9 cellular contexts compared by ENCODE assay signal in genomic region chr12:25689996-25690501, GRCh38.
DNase-seq lines count a peak whose midpoint lies in the region; ATAC-seq and TF ChIP-seq lines count a peak whose summit lies in the region.
"Had no signal": no experiment of that assay in that cellular context is flagged by ENCODE, and none has a peak within 500 bp of the region (broad histone marks: within the 10 kb centered on the region; RNA-seq: fewer than 3 reads in every experiment).

No MANE protein-coding gene starts in this region.

- POLR2A ChIA-PET in MCF 10A (lab: Yijun Ruan, JAX) = interaction anchor here (0.6 to 0.8 kb wide), 2 partner anchors 84 to 154 kb away, joined by 3 to 4 read pairs; no protein-coding TSS in a partner anchor

- no peak for TF ChIP-seq POLR2A in uterus (IDR thresholded peaks at IDR 0.05)

- peaks cover 7% of the 10 kb centered on the region for H3K9me3 Mint-ChIP-seq in MCF 10A (ENCODE audit: unreplicated experiment)
- peaks cover 3 to 6% of the 10 kb centered on the region in 2 donors for H3K9me3 Mint-ChIP-seq in activated T-cell treated with anti-CD3 and anti-CD28 coated beads, Interleukin-2, amount 50 U/mL, for 72 hours

- no peak overlapping the region for H3K27ac ChIP-seq in uterus

- no peaks in the 10 kb centered on the region for H3K27me3 Mint-ChIP-seq in MCF 10A (ENCODE audit: insufficient read depth, unreplicated experiment)
- H3K27me3 Mint-ChIP-seq in activated T-cell treated with anti-CD3 and anti-CD28 coated beads, Interleukin-2, amount 50 U/mL, for 72 hours (ENCODE audit: low read depth) = no peaks in the 10 kb centered on the region
- H3K27me3 Mint-ChIP-seq: activated CD4-positive, alpha-beta memory T cell treated with anti-CD3 and anti-CD28 coated beads for 36 hours had no signal

- no peaks in the 10 kb centered on the region for H3K36me3 Mint-ChIP-seq in MCF 10A (ENCODE audit: insufficient read depth, unreplicated experiment)
- H3K36me3 Mint-ChIP-seq in activated T-cell treated with anti-CD3 and anti-CD28 coated beads, Interleukin-2, amount 50 U/mL, for 72 hours (ENCODE audit: insufficient read depth in 2 of 2) = no peaks in the 10 kb centered on the region
- H3K36me3 Mint-ChIP-seq: activated CD4-positive, alpha-beta memory T cell treated with anti-CD3 and anti-CD28 coated beads for 36 hours had no signal

- DNase-seq in AG20443 (ENCODE audit: low spot score) = peak; percentile 22
- DNase-seq in NCI-H1105 (lab: John Stamatoyannopoulos, UW) = peak; percentile 85
- DNase-seq in MCF 10A (ENCODE audit: unreplicated experiment) = peak; percentile 82
- peak; percentile 26 to 52 for DNase-seq in lung microvascular endothelial cell (ENCODE audit: low read depth in 2 of 2)
- no peak for DNase-seq in activated T-cell treated with anti-CD3 and anti-CD28 coated beads, Interleukin-2, amount 50 U/mL, for 72 hours
- no peak for DNase-seq in activated CD4-positive, alpha-beta T cell treated with anti-CD3 and anti-CD28 coated beads for 1 hour
- no peak for DNase-seq in stimulated activated naive CD4-positive, alpha-beta T cell treated with Interleukin-2 at 50 U/mL for 16 hours (lab: John Stamatoyannopoulos, UW)
- no peak for DNase-seq in uterus
- DNase-seq: activated CD4-positive, alpha-beta memory T cell treated with anti-CD3 and anti-CD28 coated beads for 36 hours had no signal

- H3K4me1 Mint-ChIP-seq in MCF 10A (ENCODE audit: insufficient read depth, unreplicated experiment) = peaks cover 26% of the 10 kb centered on the region
- no peaks in the 10 kb centered on the region for H3K4me1 Mint-ChIP-seq in activated T-cell treated with anti-CD3 and anti-CD28 coated beads, Interleukin-2, amount 50 U/mL, for 72 hours (ENCODE audit: low read depth)

- intact Hi-C loops in MCF 10A (cut with micrococcal nuclease) (no loop called here), uterus (cut with DNase I; ENCODE audit: low total_unique reads) (no loop called here)

- H3K4me3 ChIP-seq in uterus = no peak overlapping the region

- H3K4me1 ChIP-seq in uterus = peaks cover 0 to 5% of the 10 kb centered on the region in 2 donors

- no TSS peak for BruUV-seq in MCF 10A (replicated peaks; lab: Mats Ljungman, UMichigan)

- TF ChIP-seq CTCF in MCF 10A (IDR thresholded peaks at IDR 0.05; ENCODE audit: unreplicated experiment) = no peak
- no peak for TF ChIP-seq CTCF in uterus (IDR thresholded peaks at IDR 0.05)

- H3K27ac Mint-ChIP-seq in MCF 10A (ENCODE audit: low read depth, unreplicated experiment) = no peak overlapping the region
- no peak overlapping the region for H3K27ac Mint-ChIP-seq in activated T-cell treated with anti-CD3 and anti-CD28 coated beads, Interleukin-2, amount 50 U/mL, for 72 hours
- H3K27ac Mint-ChIP-seq: activated CD4-positive, alpha-beta memory T cell treated with anti-CD3 and anti-CD28 coated beads for 36 hours had no signal

- no peaks in the 10 kb centered on the region for H3K36me3 ChIP-seq in uterus

- ATAC-seq in activated T-cell treated with anti-CD3 and anti-CD28 coated beads, Interleukin-2, amount 50 U/mL, for 72 hours (replicated peaks in 1 of 2) = no peak

- CTCF ChIA-PET in MCF 10A (lab: Yijun Ruan, JAX) = no interaction called here

- H3K9me3 ChIP-seq in uterus = no peaks in the 10 kb centered on the region

- no peaks in the 10 kb centered on the region for H3K27me3 ChIP-seq in uterus

- H3K4me3 Mint-ChIP-seq in MCF 10A (ENCODE audit: unreplicated experiment) = no peak overlapping the region
- H3K4me3 Mint-ChIP-seq in activated T-cell treated with anti-CD3 and anti-CD28 coated beads, Interleukin-2, amount 50 U/mL, for 72 hours = no peak overlapping the region
- H3K4me3 Mint-ChIP-seq: activated CD4-positive, alpha-beta memory T cell treated with anti-CD3 and anti-CD28 coated beads for 36 hours had no signal

Comparison
In these comparisons a context has a peak if more than half of its experiments do, and no peak if none do; other contexts are left out.
1. DNase-seq: peak in AG20443 (single experiment), NCI-H1105 (single experiment), MCF 10A (single experiment) and lung microvascular endothelial cell (2 of 2); none in activated T-cell treated with anti-CD3 and anti-CD28 coated beads, Interleukin-2, amount 50 U/mL, for 72 hours (0 of 2), activated CD4-positive, alpha-beta T cell treated with anti-CD3 and anti-CD28 coated beads for 1 hour (single experiment), stimulated activated naive CD4-positive, alpha-beta T cell treated with Interleukin-2 at 50 U/mL for 16 hours (single experiment) and uterus (0 of 2).